8 cellular contexts compared by ENCODE assay signal in the genomic region with DNA sequence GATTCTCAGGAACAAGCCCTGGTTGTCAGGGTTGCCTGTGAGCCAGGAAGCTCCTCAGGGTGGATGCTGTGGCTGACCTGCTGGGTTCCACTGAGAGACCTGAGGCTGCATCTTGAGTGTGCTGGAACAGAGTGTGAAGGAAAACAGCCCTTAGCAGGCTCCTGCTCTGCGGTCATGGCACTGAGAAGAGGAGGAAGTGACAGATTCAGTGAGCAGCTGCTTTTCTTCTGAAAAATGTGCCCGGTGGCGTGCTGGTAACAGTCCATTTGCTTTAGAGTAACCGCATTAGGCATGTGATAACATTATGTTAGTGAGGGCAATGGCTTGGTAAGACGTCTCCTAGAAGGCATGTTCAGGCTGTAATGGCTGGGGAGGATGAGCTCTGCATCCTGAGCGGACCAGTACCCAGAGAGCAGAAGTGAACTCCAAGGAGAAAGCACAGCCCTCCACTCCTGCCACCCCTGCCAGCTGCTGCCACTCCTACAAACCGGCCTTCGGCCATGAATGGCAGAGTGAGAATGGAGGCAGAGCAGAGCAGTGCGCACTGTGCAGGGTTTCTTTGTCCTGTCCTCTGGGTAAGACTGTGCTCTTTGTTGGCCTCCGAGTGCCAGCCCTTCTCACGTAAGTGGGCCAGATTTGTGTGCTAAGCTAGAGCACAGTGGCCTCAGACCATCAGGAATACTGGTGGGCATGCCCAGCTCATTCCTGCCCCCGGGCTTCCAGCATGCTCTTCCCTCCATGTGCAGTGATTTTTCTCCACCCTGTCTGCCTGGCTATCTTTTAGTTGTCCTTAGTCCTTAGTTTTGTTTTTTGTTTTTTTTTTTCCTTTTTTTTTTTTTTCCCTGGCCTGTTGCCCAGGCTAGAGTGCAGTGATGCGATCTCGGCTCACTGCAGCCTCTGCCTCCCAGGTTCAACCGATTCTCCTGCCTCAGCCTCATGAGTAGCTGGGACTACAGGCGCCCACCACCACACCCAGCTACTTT.
DNase-seq lines count a peak whose midpoint lies in the region; ATAC-seq and TF ChIP-seq lines count a peak whose summit lies in the region.

No MANE protein-coding gene starts in this region.

- DNase-seq in Peyer's patch (peak in 2 of 3 donors; percentile 83 to 88), naive B cell (peak; percentile 82), RWPE1 (ENCODE audit: low spot score) (no peak), psoas muscle (no peak), coronary artery (ENCODE audit: low spot score) (no peak), ovary (no peak)

- intact Hi-C loops in psoas muscle (cut with DNase I): no loop called here
- intact Hi-C loops in ovary (cut with DNase I): no loop called here

- TF ChIP-seq EP300 in ovary (IDR thresholded peaks at IDR 0.05): no peak

- peaks cover 6 to 10% of the 10 kb centered on the region in 2 donors for H3K36me3 Mint-ChIP-seq in naive B cell

- WGBS in psoas muscle, 3 donors: 86 to 88% (median 87%) methylated on average over 16 of the region's 16 CpGs
- 77 to 79% (median 79%) methylated on average over 16 of the region's 16 CpGs for WGBS in ovary, 3 donors

- POLR2A ChIA-PET in RWPE1 (lab: Yijun Ruan, JAX; ENCODE audit: low non-redundant PET): no interaction called here

- TF ChIP-seq POLR2A in Peyer's patch (IDR thresholded peaks at IDR 0.05) (no peak), ovary (IDR thresholded peaks at IDR 0.05) (no peak)

- H3K4me1 Mint-ChIP-seq in naive B cell: peaks cover 3 to 80% (median 70%) of the 10 kb centered on the region in 3 donors

- H3K4me3 ChIP-seq in Peyer's patch: no peak overlapping the region
- H3K4me3 ChIP-seq in psoas muscle: no peak overlapping the region
- H3K4me3 ChIP-seq in coronary artery: no peak overlapping the region
- no peak overlapping the region for H3K4me3 ChIP-seq in ovary

- H3K36me3 ChIP-seq in Peyer's patch (peaks cover 0 to 50% (median 0%) of the 10 kb centered on the region in 3 donors), psoas muscle (ENCODE audit: insufficient read depth in 1 of 2, low read depth in 1 of 2) (peaks cover 0 to 39% of the 10 kb centered on the region in 2 donors), ovary (no peaks in the 10 kb centered on the region)

- TF ChIP-seq CTCF in Peyer's patch (IDR thresholded peaks at IDR 0.05): no peak
- no peak for TF ChIP-seq CTCF in RWPE1 (conservative IDR thresholded peaks at IDR 0.05; ENCODE audit: low read depth)
- no peak for TF ChIP-seq CTCF in psoas muscle (IDR thresholded peaks at IDR 0.05)
- no peak for TF ChIP-seq CTCF in coronary artery (IDR thresholded peaks at IDR 0.05)
- no peak for TF ChIP-seq CTCF in ovary (IDR thresholded peaks at IDR 0.05)

- H3K27ac ChIP-seq in Peyer's patch: peak overlapping the region; percentile 25 to 85 (median 51)
- H3K27ac ChIP-seq in RWPE1: no peak overlapping the region
- H3K27ac ChIP-seq in psoas muscle: no peak overlapping the region
- no peak overlapping the region for H3K27ac ChIP-seq in coronary artery
- no peak overlapping the region for H3K27ac ChIP-seq in ovary

- H3K9me3 Mint-ChIP-seq in naive B cell: no peaks in the 10 kb centered on the region

- ATAC-seq in GM18907 (IDR thresholded peaks at IDR 0.05; ENCODE audit: unreplicated experiment) (peak; percentile 72), HG02852 (IDR thresholded peaks at IDR 0.05; ENCODE audit: unreplicated experiment) (peak; percentile 69), naive B cell (ENCODE audit: low read depth in 2 of 2) (peak; percentile 86 to 89), psoas muscle (no peak)

- peaks cover 0 to 13% (median 3%) of the 10 kb centered on the region in 4 donors for H3K4me1 ChIP-seq in Peyer's patch
- no peaks in the 10 kb centered on the region for H3K4me1 ChIP-seq in psoas muscle
- no peaks in the 10 kb centered on the region for H3K4me1 ChIP-seq in ovary (ENCODE audit: insufficient read depth)

- peak overlapping the region; percentile 92 to 99 (median 97) for H3K27ac Mint-ChIP-seq in naive B cell

- H3K27me3 Mint-ChIP-seq in naive B cell: no peaks in the 10 kb centered on the region

- H3K9me3 ChIP-seq in Peyer's patch (no peaks in the 10 kb centered on the region), psoas muscle (no peaks in the 10 kb centered on the region), ovary (no peaks in the 10 kb centered on the region)

- H3K4me3 Mint-ChIP-seq in naive B cell: peak overlapping the region; percentile 75 to 92 (median 84)

- CTCF ChIA-PET in RWPE1 (lab: Yijun Ruan, JAX): interaction anchor here (0.6 to 1.0 kb wide), 3 partner anchors 101 to 436 kb away, joined by 3 to 4 read pairs (median 3); no protein-coding TSS in a partner anchor

- no peaks in the 10 kb centered on the region for H3K27me3 ChIP-seq in Peyer's patch
- no peaks in the 10 kb centered on the region for H3K27me3 ChIP-seq in psoas muscle (ENCODE audit: insufficient read depth in 3 of 3, low read length in 2 of 3)
- no peaks in the 10 kb centered on the region for H3K27me3 ChIP-seq in ovary

Comparison
In these comparisons a context has a peak if more than half of its experiments do, and no peak if none do; other contexts are left out.
1. ATAC-seq: peak in GM18907 (single experiment), HG02852 (single experiment) and naive B cell (2 of 2); none in psoas muscle (0 of 4).
2. DNase-seq: peak in Peyer's patch (2 of 3) and naive B cell (single experiment); none in RWPE1 (single experiment), psoas muscle (0 of 2), coronary artery (single experiment) and ovary (0 of 5).
3. H3K27ac ChIP-seq: peak in Peyer's patch (4 of 4); none in RWPE1 (single experiment), psoas muscle (single experiment), coronary artery (0 of 2) and ovary (0 of 2).